ENCODE assay signal across 21 cellular contexts in the genomic region with DNA sequence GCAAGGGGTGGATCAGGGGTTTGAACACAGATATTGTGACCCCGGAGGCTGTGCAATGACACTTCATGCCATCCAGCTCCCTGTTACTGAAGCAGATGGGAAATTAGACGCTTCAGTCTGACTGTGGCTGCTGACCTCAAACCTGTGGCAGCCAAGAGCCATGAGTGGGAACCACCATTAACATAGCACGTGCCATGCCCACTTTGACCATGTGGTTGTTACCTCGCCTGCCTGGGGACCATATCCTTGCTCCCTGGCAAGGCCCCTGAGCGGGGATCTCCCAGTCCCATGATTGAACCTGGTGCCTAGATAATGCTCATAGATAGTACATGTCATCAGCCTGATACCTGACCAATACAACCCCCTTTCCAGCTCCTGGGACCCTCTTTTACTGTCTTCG.
A peak's percentile ranks its signal among the peaks of the same experiment; 100 is the strongest.
DNase-seq lines count a peak whose midpoint lies in the region; ATAC-seq, FAIRE-seq and TF ChIP-seq lines count a peak whose summit lies in the region.
"Had no signal": no experiment of that assay in that cellular context is flagged by ENCODE, and none has a peak within 500 bp of the region (broad histone marks: within the 10 kb centered on the region; RNA-seq: fewer than 3 reads in every experiment).

No MANE protein-coding gene starts in this region.

- H3K4me1 Mint-ChIP-seq in GM23338, result peaks cover 5% of the 10 kb centered on the region; the same call in 2 of the 3 replicates
- H3K4me1 Mint-ChIP-seq in WTC11, result peaks cover 4% of the 10 kb centered on the region
- no peaks in the 10 kb centered on the region for H3K4me1 Mint-ChIP-seq in stimulated activated naive CD8-positive, alpha-beta T cell treated with anti-CD3 and anti-CD28 coated beads, Interleukin-15, amount 100 ng/mL, for 72 hours
- H3K4me1 Mint-ChIP-seq: B cell; CD4-positive, CD25-positive, alpha-beta regulatory T cell had no signal

- no peak overlapping the region for H3K4me2 ChIP-seq in GM23338
- peak overlapping the region; percentile 78; the same call in 1 of the 2 replicates for H3K4me2 ChIP-seq in HepG2 (ENCODE audit: low read depth, low read length)
- H3K4me2 ChIP-seq: BLaER1 had no signal

- H3K27ac ChIP-seq in GM23338 (ENCODE audit: low read depth), result no peak overlapping the region
- H3K27ac ChIP-seq in HepG2 (ENCODE audit: extremely low read length, insufficient read depth, low read length), result no peak overlapping the region
- H3K27ac ChIP-seq: BLaER1, C4-2B had no signal

- TF ChIP-seq EP300 in HepG2 (IDR thresholded peaks at IDR 0.05; ENCODE audit: low read depth in 2 of 2, low read length in 2 of 2), result no peak
- no peak for TF ChIP-seq EP300 in HepG2 (CRISPR knock-in tag; IDR thresholded peaks at IDR 0.05; ENCODE audit: borderline replicate concordance)

- TF ChIP-seq POLR2A in HepG2 (IDR thresholded peaks at IDR 0.05; ENCODE audit: insufficient read depth in 1 of 2, low read depth in 2 of 2, low read length in 2 of 2) (no peak), H54 (IDR thresholded peaks at IDR 0.05; ENCODE audit: low read depth, low read length) (no peak)

- TF ChIP-seq RAD21 in HepG2 (CRISPR knock-in tag; IDR thresholded peaks at IDR 0.05), result no peak

- peaks cover 7% of the 10 kb centered on the region; the same call in 1 of the 2 replicates for H3K9me3 ChIP-seq in HepG2 (ENCODE audit: low read length)

- POLR2A ChIA-PET in WTC11 (lab: Charles Lee) (no interaction called here), HepG2 (lab: Yijun Ruan, JAX) (no interaction called here)

- in situ Hi-C loops in HepG2 (cut with HindIII; ENCODE audit: extremely low pct_ligation_motif_present, low pct_unique_long_range_greater_than_20kb), result no loop called here

- no peaks in the 10 kb centered on the region for H3K36me3 ChIP-seq in GM23338 (ENCODE audit: insufficient read depth)
- H3K36me3 ChIP-seq in HepG2 (replicated peaks in 1 of 2; ENCODE audit: control insufficient read depth in 1 of 2, insufficient read depth in 2 of 2, low read length in 2 of 2), result no peaks in the 10 kb centered on the region
- H3K36me3 ChIP-seq: BLaER1 had no signal

- FAIRE-seq in HepG2 (lab: Jason Lieb, UNC) (no peak), urothelium cell line (lab: Jason Lieb, UNC) (peak; percentile 5), H54 (lab: Jason Lieb, UNC) (no peak)
- FAIRE-seq: G401.6, GM12892, GM19239 had no signal

- H3K9ac ChIP-seq in HepG2 (ENCODE audit: insufficient read depth, low read depth, low read length), result no peak overlapping the region
- H3K9ac ChIP-seq: BLaER1 had no signal

- H4K20me1 ChIP-seq in GM23338 (replicated peaks; ENCODE audit: insufficient read depth), result no peaks in the 10 kb centered on the region
- H4K20me1 ChIP-seq in HepG2 (ENCODE audit: insufficient read depth, low read length), result no peaks in the 10 kb centered on the region; the same call in none of the 2 replicates
- H4K20me1 ChIP-seq: BLaER1 had no signal

- H3K4me1 ChIP-seq in GM23338 (ENCODE audit: insufficient read depth) (no peaks in the 10 kb centered on the region), HepG2 (ENCODE audit: insufficient read depth, low read length) (peaks cover 36% of the 10 kb centered on the region)
- H3K4me1 ChIP-seq: BLaER1 had no signal

- H3K4me3 ChIP-seq in GM23338, result no peak overlapping the region
- H3K4me3 ChIP-seq in HepG2 (replicated peaks in 1 of 3; ENCODE audit: insufficient read depth in 1 of 3, low read depth in 2 of 3, low read length in 3 of 3), result no peak overlapping the region; a peak in 1 of 6 replicates
- H3K4me3 ChIP-seq: BLaER1 had no signal

- H3K36me3 Mint-ChIP-seq in GM23338 (ENCODE audit: low read depth) (no peaks in the 10 kb centered on the region), WTC11 (peaks cover 14% of the 10 kb centered on the region)
- H3K36me3 Mint-ChIP-seq: CD4-positive, CD25-positive, alpha-beta regulatory T cell; CD8-positive, alpha-beta T cell had no signal

- DNase-seq in GM23338 (ENCODE audit: low spot score), result no peak
- no peak for DNase-seq in WTC11 (ENCODE audit: low spot score)
- no peak for DNase-seq in HepG2 (ENCODE audit: low spot score)
- DNase-seq in urothelium cell line (ENCODE audit: low spot score), result no peak
- DNase-seq in H54 (ENCODE audit: insufficient read length, low spot score), result no peak
- no peak for DNase-seq in stimulated activated naive CD8-positive, alpha-beta T cell treated with anti-CD3 and anti-CD28 coated beads, Interleukin-15, amount 100 ng/mL, for 72 hours
- no peak for DNase-seq in OCI-M2 (lab: John Stamatoyannopoulos, UW; ENCODE audit: unreplicated experiment)
- DNase-seq: Caco-2; CD4-positive, CD25-positive, alpha-beta regulatory T cell; CD8-positive, alpha-beta T cell; DMS153; DND-41; GOT3; H9 had no signal

- H3K9me3 Mint-ChIP-seq in GM23338 (peaks cover 30% of the 10 kb centered on the region), WTC11 (peaks cover 41% of the 10 kb centered on the region)
- peaks cover 9 to 27% of the 10 kb centered on the region in 2 donors for H3K9me3 Mint-ChIP-seq in stimulated activated naive CD8-positive, alpha-beta T cell treated with anti-CD3 and anti-CD28 coated beads, Interleukin-15, amount 100 ng/mL, for 72 hours

- H3K27ac Mint-ChIP-seq in GM23338 (no peak overlapping the region), WTC11 (no peak overlapping the region)
- no peak overlapping the region for H3K27ac Mint-ChIP-seq in stimulated activated naive CD8-positive, alpha-beta T cell treated with anti-CD3 and anti-CD28 coated beads, Interleukin-15, amount 100 ng/mL, for 72 hours
- H3K27ac Mint-ChIP-seq: B cell; CD4-positive, CD25-positive, alpha-beta regulatory T cell; CD8-positive, alpha-beta T cell; H9 had no signal

- H3K4me3 Mint-ChIP-seq in GM23338, result no peak overlapping the region
- H3K4me3 Mint-ChIP-seq in WTC11, result no peak overlapping the region
- no peak overlapping the region for H3K4me3 Mint-ChIP-seq in stimulated activated naive CD8-positive, alpha-beta T cell treated with anti-CD3 and anti-CD28 coated beads, Interleukin-15, amount 100 ng/mL, for 72 hours
- H3K4me3 Mint-ChIP-seq: B cell; CD4-positive, CD25-positive, alpha-beta regulatory T cell; CD8-positive, alpha-beta T cell; H9 had no signal

- H3K79me2 ChIP-seq in GM23338 (replicated peaks; ENCODE audit: insufficient read depth) (no peaks in the 10 kb centered on the region), HepG2 (ENCODE audit: insufficient read depth, low read length) (no peaks in the 10 kb centered on the region)

- H3F3A ChIP-seq in GM23338 (replicated peaks; ENCODE audit: low read depth), result no peaks in the 10 kb centered on the region

- H3K27me3 ChIP-seq in GM23338 (ENCODE audit: insufficient read depth) (no peaks in the 10 kb centered on the region), HepG2 (ENCODE audit: control insufficient read depth in 1 of 2, insufficient read depth in 2 of 2, low read length in 2 of 2) (peaks cover 12 to 77% of the 10 kb centered on the region in 2 experiments; a peak in 4 of 5 replicates)
- H3K27me3 ChIP-seq: BLaER1 had no signal

- peaks cover 13% of the 10 kb centered on the region for H3K9me2 ChIP-seq in GM23338 (ENCODE audit: insufficient read depth)

- WGBS in HepG2 (ENCODE audit: low lambda C conversion rate), result 59% methylated on average over 3 of the region's 6 CpGs

- ATAC-seq in GM23338 (no peak), WTC11 (no peak), HepG2 (no peak)
- no peak for ATAC-seq in stimulated activated naive CD8-positive, alpha-beta T cell treated with anti-CD3 and anti-CD28 coated beads, Interleukin-15, amount 100 ng/mL, for 72 hours
- ATAC-seq: CD8-positive, alpha-beta T cell; HCT116 had no signal

- intact Hi-C loops in HepG2 (cut with micrococcal nuclease; ENCODE audit: unreplicated experiment), result no loop called here

- H3K27me3 Mint-ChIP-seq in GM23338 (ENCODE audit: insufficient read depth, low read depth, poor library complexity), result peaks cover 5% of the 10 kb centered on the region
- no peaks in the 10 kb centered on the region; the same call in 1 of the 2 replicates for H3K27me3 Mint-ChIP-seq in WTC11 (ENCODE audit: low read depth)
- H3K27me3 Mint-ChIP-seq in stimulated activated naive CD8-positive, alpha-beta T cell treated with anti-CD3 and anti-CD28 coated beads, Interleukin-15, amount 100 ng/mL, for 72 hours, result peaks cover 12% of the 10 kb centered on the region
- H3K27me3 Mint-ChIP-seq: B cell; CD4-positive, CD25-positive, alpha-beta regulatory T cell had no signal

- no TSS peak for BruUV-seq in HepG2 (replicated peaks; lab: Mats Ljungman, UMichigan)

- CTCF ChIA-PET in WTC11 (lab: Charles Lee) (interaction anchor here (0.6 kb wide), 1 partner anchor 155 kb away, joined by 3 read pairs; no protein-coding TSS in a partner anchor), HepG2 (lab: Yijun Ruan, JAX; ENCODE audit: low intra/inter-chr PET ratio, low total read pairs) (no interaction called here)

- TF ChIP-seq CTCF in GM23338 (conservative IDR thresholded peaks at IDR 0.05; ENCODE audit: low read depth in 2 of 2), result no peak
- no peak for TF ChIP-seq CTCF in WTC11 (IDR thresholded peaks at IDR 0.05)
- TF ChIP-seq CTCF in HepG2 (CRISPR knock-in tag; IDR thresholded peaks at IDR 0.05), result no peak

- H2AFZ ChIP-seq in GM23338, result 0 out of 2 replicates have a peak overlapping the region, but pooled peaks have one; percentile 14
- H2AFZ ChIP-seq in HepG2 (ENCODE audit: low read length), result no peak overlapping the region

TF ChIP-seq in WTC11, 78 proteins besides CTCF, POLR2A, EP300 and RAD21 (continues in another document):
- TF ChIP-seq ZNF263 (CRISPR knock-in tag; IDR thresholded peaks at IDR 0.05; ENCODE audit: low read depth), result no peak

TF ChIP-seq in HepG2, 621 proteins besides CTCF, POLR2A, EP300 and RAD21 (continues in another document):
- TF ChIP-seq ZNF496 (CRISPR knock-in tag; IDR thresholded peaks at IDR 0.05; ENCODE audit: insufficient replicate concordance) (no peak), ZNF713 (CRISPR knock-in tag; IDR thresholded peaks at IDR 0.05) (no peak), NR2F2 (IDR thresholded peaks at IDR 0.05; ENCODE audit: borderline replicate concordance, low read depth) (no peak), ZMYM2 (CRISPR knock-in tag; IDR thresholded peaks at IDR 0.05) (no peak), ZNF841 (CRISPR knock-in tag; IDR thresholded peaks at IDR 0.05; ENCODE audit: borderline replicate concordance) (no peak)
- TF ChIP-seq, protein P1, sequence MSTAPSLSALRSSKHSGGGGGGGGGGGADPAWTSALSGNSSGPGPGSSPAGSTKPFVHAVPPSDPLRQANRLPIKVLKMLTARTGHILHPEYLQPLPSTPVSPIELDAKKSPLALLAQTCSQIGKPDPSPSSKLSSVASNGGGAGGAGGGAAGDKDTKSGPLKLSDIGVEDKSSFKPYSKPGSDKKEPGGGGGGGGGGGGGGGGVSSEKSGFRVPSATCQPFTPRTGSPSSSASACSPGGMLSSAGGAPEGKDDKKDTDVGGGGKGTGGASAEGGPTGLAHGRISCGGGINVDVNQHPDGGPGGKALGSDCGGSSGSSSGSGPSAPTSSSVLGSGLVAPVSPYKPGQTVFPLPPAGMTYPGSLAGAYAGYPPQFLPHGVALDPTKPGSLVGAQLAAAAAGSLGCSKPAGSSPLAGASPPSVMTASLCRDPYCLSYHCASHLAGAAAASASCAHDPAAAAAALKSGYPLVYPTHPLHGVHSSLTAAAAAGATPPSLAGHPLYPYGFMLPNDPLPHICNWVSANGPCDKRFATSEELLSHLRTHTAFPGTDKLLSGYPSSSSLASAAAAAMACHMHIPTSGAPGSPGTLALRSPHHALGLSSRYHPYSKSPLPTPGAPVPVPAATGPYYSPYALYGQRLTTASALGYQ (CRISPR knock-in tag; IDR thresholded peaks at IDR 0.05), result 0 out of 2 replicates have a peak, but pooled peaks have one; percentile 17
